Comparison of ENCODE assay signal across 16 cellular contexts in genomic region chr11:282171-282570, GRCh38. TPM values are rescaled to one million over a fixed set of nuclear protein-coding genes. Genes with fewer than 3 reads are reported as not detected.
DNase-seq lines count a peak whose midpoint lies in the region; TF ChIP-seq lines count a peak whose summit lies in the region.
"Had no signal": no experiment of that assay in that cellular context is flagged by ENCODE, and none has a peak within 500 bp of the region (broad histone marks: within the 10 kb centered on the region; RNA-seq: fewer than 3 reads in every experiment).

No MANE protein-coding gene starts in this region.

- POLR2A ChIA-PET in Caco-2 (lab: Charles Lee): interaction anchor here (1.3 kb wide), 1 partner anchor 75 kb away, joined by 8 read pairs; the partner anchor contains the start of gene BET1L

- intact Hi-C loops in Caco-2 (cut with micrococcal nuclease; ENCODE audit: unreplicated experiment) (no loop called here), prostate gland (cut with DNase I) (no loop called here)

- CTCF ChIA-PET in Caco-2 (lab: Charles Lee): interaction anchor here (0.6 to 1.6 kb wide), 3 partner anchors 9 to 32 kb away, joined by 3 to 4 read pairs (median 3); no protein-coding TSS in a partner anchor

- H3K4me3 ChIP-seq in Caco-2 (ENCODE audit: low read depth, low read length) (no peak overlapping the region), neutrophil (ENCODE audit: low read depth in 1 of 2, low read length in 1 of 2) (peak overlapping the region; percentile 84), prostate gland (no peak overlapping the region)
- H3K4me3 ChIP-seq: A549 had no signal

- H3K36me3 Mint-ChIP-seq in Caco-2 (ENCODE audit: insufficient read depth, unreplicated experiment) (peaks cover 5% of the 10 kb centered on the region), chondrocyte (ENCODE audit: low read depth) (no peaks in the 10 kb centered on the region)
- H3K36me3 Mint-ChIP-seq: type B pancreatic cell had no signal

- BruUV-seq in Caco-2 (replicated peaks; lab: Mats Ljungman, UMichigan): no TSS peak

- WGBS in prostate gland: 72% methylated on average over 4 of the region's 4 CpGs

- peaks cover 17% of the 10 kb centered on the region for H3K4me1 ChIP-seq in Caco-2
- peaks cover 54% of the 10 kb centered on the region in 2 experiments for H3K4me1 ChIP-seq in neutrophil (ENCODE audit: control insufficient read depth in 1 of 2, insufficient read depth in 1 of 2, low read depth in 1 of 2, low read length in 1 of 2)
- H3K4me1 ChIP-seq in prostate gland (replicated peaks): no peaks in the 10 kb centered on the region

- H3K27me3 Mint-ChIP-seq in Caco-2 (ENCODE audit: insufficient read depth, unreplicated experiment) (peaks cover 26% of the 10 kb centered on the region), chondrocyte (ENCODE audit: low read depth) (peaks cover 7% of the 10 kb centered on the region)

- H3K36me3 ChIP-seq in Caco-2 (ENCODE audit: control insufficient read depth, insufficient read depth, low read length): no peaks in the 10 kb centered on the region
- H3K36me3 ChIP-seq in neutrophil: peaks cover 53% of the 10 kb centered on the region
- H3K36me3 ChIP-seq in prostate gland: no peaks in the 10 kb centered on the region
- H3K36me3 ChIP-seq: heart left ventricle had no signal

- H3K9me3 Mint-ChIP-seq in Caco-2 (ENCODE audit: unreplicated experiment) (no peaks in the 10 kb centered on the region), chondrocyte (ENCODE audit: low read depth) (no peaks in the 10 kb centered on the region)
- H3K9me3 Mint-ChIP-seq: type B pancreatic cell had no signal

- peak overlapping the region; percentile 86 for H3K27ac ChIP-seq in neutrophil
- no peak overlapping the region for H3K27ac ChIP-seq in prostate gland
- H3K27ac ChIP-seq: A549, heart left ventricle had no signal

- no peaks in the 10 kb centered on the region for H3K9me3 ChIP-seq in Caco-2
- no peaks in the 10 kb centered on the region for H3K9me3 ChIP-seq in neutrophil
- H3K9me3 ChIP-seq in prostate gland: no peaks in the 10 kb centered on the region
- H3K9me3 ChIP-seq: A549, heart left ventricle had no signal

- TF ChIP-seq CTCF in Caco-2 (IDR thresholded peaks at IDR 0.05; ENCODE audit: insufficient read depth in 1 of 2, low read depth in 1 of 2, low read length in 1 of 2, severe bottlenecking in 1 of 2, unreplicated experiment in 1 of 2) (no peak), chondrocyte (IDR thresholded peaks at IDR 0.05) (no peak), neutrophil (IDR thresholded peaks at IDR 0.05) (no peak), prostate gland (IDR thresholded peaks at IDR 0.05) (no peak)

- H3K27me3 ChIP-seq in Caco-2 (replicated peaks; ENCODE audit: control insufficient read depth, insufficient read depth, low read length): peaks cover 5% of the 10 kb centered on the region
- H3K27me3 ChIP-seq in neutrophil: peaks cover 97% of the 10 kb centered on the region
- peaks cover 28% of the 10 kb centered on the region for H3K27me3 ChIP-seq in prostate gland (replicated peaks; ENCODE audit: insufficient read depth)

- TF ChIP-seq POLR2A in prostate gland (IDR thresholded peaks at IDR 0.05): no peak

- peak overlapping the region; percentile 7 for H3K4me3 Mint-ChIP-seq in Caco-2 (ENCODE audit: unreplicated experiment)
- H3K4me3 Mint-ChIP-seq in chondrocyte (ENCODE audit: unreplicated experiment): no peak overlapping the region
- H3K4me3 Mint-ChIP-seq: type B pancreatic cell had no signal

- peaks cover 4% of the 10 kb centered on the region for H3K4me1 Mint-ChIP-seq in Caco-2 (ENCODE audit: low read depth, unreplicated experiment)
- H3K4me1 Mint-ChIP-seq in chondrocyte (ENCODE audit: low read depth): no peaks in the 10 kb centered on the region

- DNase-seq in activated CD4-positive, CD25-positive, alpha-beta regulatory T cell treated with anti-CD3 and anti-CD28 coated beads, Interleukin-2, amount 50 U/mL, for 72 hours: peak; percentile 27
- no peak for DNase-seq in activated CD4-positive, CD25-positive, alpha-beta regulatory T cell (lab: John Stamatoyannopoulos, UW)
- DNase-seq in Caco-2 (peak in 1 of 2 experiments; percentile 30), chondrocyte (ENCODE audit: low spot score) (peak; percentile 69), anterior cingulate cortex (lab: John Stamatoyannopoulos, UW) (no peak), prostate gland (ENCODE audit: low spot score) (no peak), middle frontal gyrus (ENCODE audit: extremely low spot score, low spot score) (no peak)
- DNase-seq: GDM1, NCI-H187 treated with DMSO at 0.1 percent for 48 hours, NCI-H748 treated with DMSO at 0.1 percent for 48 hours had no signal

- H3K27ac Mint-ChIP-seq in Caco-2 (ENCODE audit: unreplicated experiment) (no peak overlapping the region), chondrocyte (ENCODE audit: unreplicated experiment) (no peak overlapping the region)
- H3K27ac Mint-ChIP-seq: type B pancreatic cell had no signal

RNA-seq across cellular contexts. Expression of gene NLRP6, which starts 4.0 kb away (rescaled TPM):
- total RNA-seq in Caco-2 (2022) (not detected in 2 replicates), chondrocyte (not detected in 3 replicates), prostate gland (1 to 10 TPM in 1 of 2 donors, under 1 TPM in 1; 0.18 to 2.7 TPM)

RNA-seq across cellular contexts. Expression of gene PGGHG, which starts 6.8 kb away (rescaled TPM):
- total RNA-seq in Caco-2 (2022) (59.6 and 66.5 TPM in 2 replicates), chondrocyte (35.6 to 49.5 TPM (median 49.4 TPM) in 3 replicates), prostate gland (10 to 100 TPM; 18.4 to 63.1 TPM)

RNA-seq across cellular contexts. Expression of gene IFITM5, which starts 17.2 kb away (rescaled TPM):
- total RNA-seq in Caco-2 (2022): not detected in 2 replicates
- not detected in 3 replicates for total RNA-seq in chondrocyte
- total RNA-seq in prostate gland: not detected
- total RNA-seq: aorta; heart left ventricle; T-helper 2 cell treated with Interferon-gamma antibody and Interleukin-4, amounts not matched to agents 100 ng/mL and 5 ng/mL, for 36 hours had no signal

RNA-seq across cellular contexts. Expression of gene IFITM2, which starts 25.4 kb away (rescaled TPM):
- total RNA-seq in Caco-2 (2022) (7.0 and 7.3 TPM in 2 replicates), chondrocyte (100 to 109 TPM (median 107 TPM) in 3 replicates), prostate gland (100 to 1,000 TPM in 1 of 2 donors, 10 to 100 TPM in 1; 96.6 to 149 TPM)

RNA-seq across cellular contexts. Expression of gene IFITM1, which starts 31.7 kb away (rescaled TPM):
- total RNA-seq in Caco-2 (2022) (3.0 and 3.2 TPM in 2 replicates), chondrocyte (1.0 to 3.3 TPM (median 1.6 TPM) in 3 replicates), prostate gland (100 to 1,000 TPM in 1 of 2 donors, 10 to 100 TPM in 1; 73.9 to 182 TPM)

Comparison
In these comparisons a context has a peak if more than half of its experiments do, and no peak if none do; other contexts are left out.
1. DNase-seq: peak in activated CD4-positive, CD25-positive, alpha-beta regulatory T cell treated with anti-CD3 and anti-CD28 coated beads, Interleukin-2, amount 50 U/mL, for 72 hours (single experiment) and chondrocyte (single experiment); none in activated CD4-positive, CD25-positive, alpha-beta regulatory T cell (0 of 4), anterior cingulate cortex (0 of 58), prostate gland (single experiment) and middle frontal gyrus (single experiment).
2. H3K4me3 ChIP-seq: peak in neutrophil (2 of 2); none in Caco-2 (single experiment) and prostate gland (0 of 2).